Comparison of ENCODE assay signal across 15 cellular contexts in the genomic region with DNA sequence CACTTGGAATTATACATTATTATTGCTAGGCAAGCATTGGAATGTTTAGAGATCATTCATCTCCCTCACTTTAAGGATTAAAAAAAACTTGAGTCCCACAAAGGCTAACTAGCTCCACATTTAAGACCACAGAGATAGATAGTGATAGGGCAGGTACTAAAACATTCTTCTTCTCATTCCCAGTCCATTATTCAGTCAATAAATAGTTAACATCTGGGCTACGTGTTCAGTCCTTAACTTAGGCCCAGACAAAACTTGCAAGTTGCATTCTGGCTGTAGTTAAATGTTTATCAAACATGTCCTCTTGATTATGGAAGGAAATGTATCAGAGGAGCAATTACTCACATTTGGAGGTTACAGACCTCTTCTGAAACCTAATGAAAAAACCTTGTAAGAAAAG. TPM values are rescaled to one million over a fixed set of nuclear protein-coding genes. Genes with fewer than 3 reads are reported as not detected.
A peak's percentile ranks its signal among the peaks of the same experiment; 100 is the strongest.
DNase-seq lines count a peak whose midpoint lies in the region; ATAC-seq, FAIRE-seq and TF ChIP-seq lines count a peak whose summit lies in the region.
"Had no signal": no experiment of that assay in that cellular context is flagged by ENCODE, and none has a peak within 500 bp of the region (broad histone marks: within the 10 kb centered on the region; RNA-seq: fewer than 3 reads in every experiment).

No MANE protein-coding gene starts in this region.

- peak overlapping the region; percentile 1 for H3K4me3 ChIP-seq in AG04449 (ENCODE audit: low read depth, low read length)
- H3K4me3 ChIP-seq in Panc1 (ENCODE audit: low read depth in 2 of 2, low read length in 2 of 2) = peak overlapping the region in 1 of 2 experiments; percentile 94; a peak in 2 of 4 replicates
- H3K4me3 ChIP-seq in fibroblast of the aortic adventitia (ENCODE audit: low read depth, low read length) = peak overlapping the region; percentile 85
- H3K4me3 ChIP-seq in psoas muscle = peak overlapping the region; percentile 63

- FAIRE-seq in HTR-8/SVneo (lab: Jason Lieb, UNC) = no peak

- H3K4me1 ChIP-seq in Panc1 (ENCODE audit: control insufficient read depth, insufficient read depth, low read length) = peaks cover 17% of the 10 kb centered on the region
- H3K4me1 ChIP-seq in psoas muscle = no peaks in the 10 kb centered on the region

- in situ Hi-C loops in Panc1 (cut with HindIII; ENCODE audit: low pct_unique_long_range_greater_than_20kb, low sequenced_read_pairs) = no loop called here

- peak overlapping the region; percentile 98 for H3K27ac ChIP-seq in Panc1 (ENCODE audit: low read length)
- H3K27ac ChIP-seq in psoas muscle = no peak overlapping the region
- H3K27ac ChIP-seq: RWPE1 had no signal

- CTCF ChIA-PET in AG04449 (lab: Yijun Ruan, JAX) (no interaction called here), Panc1 (lab: Charles Lee) (no interaction called here)

- H3K27me3 ChIP-seq in Panc1 (ENCODE audit: control insufficient read depth, insufficient read depth, low read length) (no peaks in the 10 kb centered on the region), psoas muscle (ENCODE audit: insufficient read depth in 3 of 3, low read length in 2 of 3) (peaks cover 0 to 8% (median 0%) of the 10 kb centered on the region in 3 donors)

- H3K36me3 ChIP-seq in Panc1 (ENCODE audit: control insufficient read depth, insufficient read depth, low read length) (no peaks in the 10 kb centered on the region), psoas muscle (ENCODE audit: insufficient read depth in 1 of 2, low read depth in 1 of 2) (peaks cover 0 to 10% of the 10 kb centered on the region in 2 donors)

- 26 to 38% (median 34%) methylated on average over 1 of the region's 1 CpG for WGBS in psoas muscle, 3 donors

- BruUV-seq in Panc1 (replicated peaks; lab: Mats Ljungman, UMichigan) = no TSS peak

- POLR2A ChIA-PET in AG04449 (lab: Yijun Ruan, JAX) = no interaction called here
- POLR2A ChIA-PET in Panc1 (lab: Charles Lee) = no interaction called here

- ATAC-seq in Panc1 = no peak
- ATAC-seq in psoas muscle = no peak
- no peak for ATAC-seq in GM19023 (IDR thresholded peaks at IDR 0.05; ENCODE audit: unreplicated experiment)
- no peak for ATAC-seq in HG03108 (IDR thresholded peaks at IDR 0.05; ENCODE audit: unreplicated experiment)
- ATAC-seq: activated T-helper 17 cell treated with anti-CD3 and anti-CD28 coated beads, Interleukin-2, amount 50 U/mL, for 72 hours had no signal

- DNase-seq in AG04449 (ENCODE audit: low read depth, low spot score) = no peak
- no peak for DNase-seq in Panc1 (ENCODE audit: low read depth, low spot score)
- peak; percentile 37 for DNase-seq in fibroblast of the aortic adventitia (ENCODE audit: low read depth)
- DNase-seq in psoas muscle = no peak
- DNase-seq in medulla oblongata (ENCODE audit: extremely low spot score) = no peak
- DNase-seq in HTR-8/SVneo (ENCODE audit: insufficient read length, low spot score) = no peak
- DNase-seq: activated B cell treated with CpG ODN at 0.5 μM for 24 hours, NCI-H226, occipital lobe had no signal

- H3K9me3 ChIP-seq in Panc1 (ENCODE audit: control insufficient read depth, insufficient read depth, low read depth, low read length) (no peaks in the 10 kb centered on the region), psoas muscle (no peaks in the 10 kb centered on the region)

- TF ChIP-seq CTCF in AG04449 (IDR thresholded peaks at IDR 0.05; ENCODE audit: insufficient read depth, low read length, missing control alignments) (no peak), Panc1 (IDR thresholded peaks at IDR 0.05) (no peak), fibroblast of the aortic adventitia (IDR thresholded peaks at IDR 0.05; ENCODE audit: insufficient read depth, low read length) (no peak), psoas muscle (IDR thresholded peaks at IDR 0.05) (no peak)

- intact Hi-C loops in Panc1 (cut with micrococcal nuclease; ENCODE audit: unreplicated experiment) (no loop called here), psoas muscle (cut with DNase I) (no loop called here)

RNA-seq across cellular contexts. Expression of a gene that starts 2.4 kb away (rescaled TPM):
- total RNA-seq in Panc1 (2021; ENCODE audit: unreplicated experiment) = 7.0 TPM
- 4.7 TPM for polyA plus RNA-seq in Panc1 (2012; ENCODE audit: insufficient read length)
- total RNA-seq in fibroblast of the aortic adventitia (ENCODE audit: low replicate concordance) = 37.0 and 56.9 TPM in 2 replicates
- 10 to 100 TPM in 1 of 4 donors, 1 to 10 TPM in 3; 6.3 to 11.0 (median 9.0) TPM for total RNA-seq in psoas muscle
- polyA plus RNA-seq in psoas muscle = 10 to 100 TPM in 2 of 3 donors, 1 to 10 TPM in 1; 9.1 to 15.8 (median 15.2) TPM
- total RNA-seq: activated T-helper 17 cell treated with anti-CD3 and anti-CD28 coated beads, Interleukin-2, amount 50 U/mL, for 72 hours had no signal

RNA-seq across cellular contexts. Expression of a gene that starts 17.6 kb away (rescaled TPM):
- not detected for total RNA-seq in Panc1 (2021; ENCODE audit: unreplicated experiment)
- polyA plus RNA-seq in Panc1 (2012; ENCODE audit: insufficient read length) = not detected
- total RNA-seq in fibroblast of the aortic adventitia (ENCODE audit: low replicate concordance) = not detected in 2 replicates
- not detected for total RNA-seq in psoas muscle
- polyA plus RNA-seq in psoas muscle = under 1 TPM in 1 of 3 donors, not detected in 2; 0.07 TPM
- total RNA-seq: activated B cell treated with CpG ODN at 0.5 μM for 24 hours; activated T-helper 17 cell treated with anti-CD3 and anti-CD28 coated beads, Interleukin-2, amount 50 U/mL, for 72 hours; cerebellum; occipital lobe had no signal
- polyA plus RNA-seq: CD14-positive monocyte had no signal

RNA-seq across cellular contexts. Expression of a gene that starts 33.4 kb away (rescaled TPM):
- total RNA-seq in Panc1 (2021; ENCODE audit: unreplicated experiment) (2.9 TPM), fibroblast of the aortic adventitia (ENCODE audit: low replicate concordance) (69.7 and 97.3 TPM in 2 replicates), psoas muscle (1 to 10 TPM in 3 of 4 donors, under 1 TPM in 1; 0.79 to 7.5 (median 2.4) TPM)
- 2.5 TPM for polyA plus RNA-seq in Panc1 (2012; ENCODE audit: insufficient read length)
- 1 to 10 TPM in 2 of 3 donors, under 1 TPM in 1; 0.66 to 2.4 (median 2.3) TPM for polyA plus RNA-seq in psoas muscle
- polyA plus RNA-seq: CD14-positive monocyte had no signal
